In the genomic region with DNA sequence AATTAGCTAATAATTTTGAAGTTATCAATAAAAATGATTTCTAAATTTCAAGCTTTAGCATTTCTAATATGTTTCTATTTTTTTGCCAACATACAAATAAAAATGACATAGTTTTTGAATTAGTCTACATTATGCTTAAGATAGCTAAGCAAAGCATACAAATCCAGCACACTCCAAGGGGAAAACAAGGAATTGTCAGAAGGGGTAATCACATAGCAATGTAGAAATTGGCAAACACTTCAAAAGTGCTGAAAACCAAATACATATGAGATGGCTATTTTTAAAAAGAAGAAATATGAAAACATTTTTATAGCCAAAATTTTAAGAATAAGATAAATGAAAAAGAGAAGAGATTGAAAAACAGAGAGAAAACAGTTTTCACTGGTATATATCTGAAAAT, we compare ENCODE assay signal across 20 cellular contexts.
"Had no signal": no experiment of that assay in that cellular context is flagged by ENCODE, and none has a peak within 500 bp of the region (broad histone marks: within the 10 kb centered on the region; RNA-seq: fewer than 3 reads in every experiment).

No MANE protein-coding gene starts in this region.

- H3K27me3 Mint-ChIP-seq: naive thymus-derived CD8-positive, alpha-beta T cell; type B pancreatic cell had no signal

- H3K4me1 ChIP-seq: heart right ventricle, suprapubic skin, thyroid gland had no signal

- H3K27ac ChIP-seq: coronary artery, dorsolateral prefrontal cortex, heart right ventricle, ovary, suprapubic skin, thyroid gland had no signal

- ATAC-seq: esophagus mucosa; heart right ventricle; left lobe of liver; mucosa of descending colon; naive thymus-derived CD8-positive, alpha-beta T cell; right cardiac atrium had no signal

- H3K27me3 ChIP-seq: dorsolateral prefrontal cortex, heart right ventricle, ovary, suprapubic skin, thyroid gland had no signal

- H3K27ac Mint-ChIP-seq: naive thymus-derived CD8-positive, alpha-beta T cell; type B pancreatic cell had no signal

- H3K4me1 Mint-ChIP-seq: naive thymus-derived CD8-positive, alpha-beta T cell; neural crest cell had no signal

- DNase-seq: dorsolateral prefrontal cortex; effector CD8-positive, alpha-beta T cell; heart right ventricle; hypothalamus; kidney glomerular epithelial cell; mammary epithelial cell; mucosa of descending colon; naive thymus-derived CD8-positive, alpha-beta T cell; ovary; right cardiac atrium; stimulated activated CD4-positive, alpha-beta T cell treated with anti-CD3 and anti-CD28 coated beads, Interleukin-2, amount 100 ng/mL, for 48 hours; stimulated activated naive CD4-positive, alpha-beta T cell treated with Interleukin-2 at 50 U/mL for 16 hours; thyroid gland had no signal

- H3K9me3 ChIP-seq: heart right ventricle, mucosa of descending colon, ovary, suprapubic skin, thyroid gland had no signal

- H3K4me2 ChIP-seq: smooth muscle cell had no signal

- H3K4me3 Mint-ChIP-seq: naive thymus-derived CD8-positive, alpha-beta T cell; neural crest cell; type B pancreatic cell had no signal

- H3K9me3 Mint-ChIP-seq: neural crest cell had no signal

- H3K36me3 Mint-ChIP-seq: naive thymus-derived CD8-positive, alpha-beta T cell; type B pancreatic cell had no signal

- H3K36me3 ChIP-seq: heart right ventricle, ovary, suprapubic skin, thyroid gland had no signal

- H3K4me3 ChIP-seq: coronary artery, dorsolateral prefrontal cortex, heart right ventricle, mucosa of descending colon, ovary, smooth muscle cell, suprapubic skin, thyroid gland had no signal
